In the genomic region with DNA sequence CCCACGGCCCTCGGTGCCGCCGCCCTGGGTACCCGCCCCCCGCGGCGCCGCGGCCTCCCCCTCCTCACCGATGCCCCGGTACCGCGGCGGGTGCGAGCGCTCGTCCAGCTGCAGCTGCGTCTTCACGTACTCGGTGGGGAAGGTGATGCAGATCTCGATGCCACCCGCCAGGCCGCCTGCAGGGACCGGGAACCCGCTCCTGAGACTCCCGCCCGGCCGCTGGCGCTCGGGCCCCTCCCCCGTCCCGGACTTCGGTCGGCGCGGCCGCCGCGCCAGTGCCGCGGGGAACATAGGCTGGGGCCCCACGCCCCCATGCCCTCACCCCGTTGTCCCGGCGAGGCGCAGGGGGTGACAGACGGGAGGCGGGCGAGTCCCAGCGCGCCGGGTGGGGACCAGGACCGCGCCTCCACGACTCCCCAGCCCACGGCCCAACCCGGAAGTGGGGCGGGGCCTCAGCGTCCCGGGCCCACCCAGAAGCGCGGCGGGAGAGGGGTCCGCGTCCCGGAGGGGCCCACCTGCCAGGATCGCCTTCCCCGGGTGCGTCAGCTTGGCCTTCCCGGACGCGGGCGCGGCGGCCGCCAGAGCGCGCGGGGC, we compare ENCODE assay signal across 8 cellular contexts. TPM values are rescaled to one million over a fixed set of nuclear protein-coding genes. Genes with fewer than 3 reads are reported as not detected.
DNase-seq lines count a peak whose midpoint lies in the region; ATAC-seq and TF ChIP-seq lines count a peak whose summit lies in the region.

No MANE protein-coding gene starts in this region.

- POLR2A ChIA-PET in WTC11 (lab: Charles Lee) = interaction anchor here (0.7 to 1.4 kb wide), 5 partner anchors 34 to 299 kb away, joined by 3 to 6 read pairs (median 4); a partner anchor contains a TSS

- no peak overlapping the region for H3K27ac ChIP-seq in mesodermal cell (ENCODE audit: low read depth, low read length, severe bottlenecking)
- peak overlapping the region; percentile 92 for H3K27ac ChIP-seq in suprapubic skin

- TF ChIP-seq EP300 in suprapubic skin (IDR thresholded peaks at IDR 0.05) = no peak

- H3K4me1 ChIP-seq in mesodermal cell (ENCODE audit: control insufficient read depth, insufficient read depth, low read length, poor library complexity, severe bottlenecking) = peaks cover 41% of the 10 kb centered on the region
- peaks cover 52% of the 10 kb centered on the region for H3K4me1 ChIP-seq in suprapubic skin

- peaks cover 11% of the 10 kb centered on the region for H3K4me1 Mint-ChIP-seq in Calu3 (ENCODE audit: low read depth, unreplicated experiment)
- H3K4me1 Mint-ChIP-seq in WTC11 = peaks cover 33% of the 10 kb centered on the region

- WGBS in mesodermal cell (ENCODE audit: insufficient coverage in 2 of 2), 2 experiments = 0 to 1% methylated on average over 59 to 75 of the region's 80 CpGs
- under 1% methylated on average over 47 of the region's 80 CpGs for WGBS in suprapubic skin

- intact Hi-C loops in Calu3 (cut with micrococcal nuclease; ENCODE audit: unreplicated experiment) = no loop called here

- DNase-seq in Calu3 (peak; percentile 64), WTC11 (ENCODE audit: low spot score) (peak; percentile 67), suprapubic skin (ENCODE audit: low spot score in 2 of 2) (no peak), DMS79 (lab: John Stamatoyannopoulos, UW) (no peak)
- DNase-seq in effector CD8-positive, alpha-beta T cell (lab: John Stamatoyannopoulos, UW) = peak; percentile 48

- H3K36me3 ChIP-seq in mesodermal cell (ENCODE audit: control insufficient read depth, insufficient read depth, low read length) = peaks cover 32% of the 10 kb centered on the region
- H3K36me3 ChIP-seq in suprapubic skin = no peaks in the 10 kb centered on the region

- H3K27ac Mint-ChIP-seq in Calu3 (ENCODE audit: unreplicated experiment) = no peak overlapping the region
- no peak overlapping the region for H3K27ac Mint-ChIP-seq in WTC11

- CTCF ChIA-PET in Calu3 (lab: Charles Lee) (interaction anchor here (0.5 to 1.8 kb wide), 7 partner anchors 9 to 452 kb away, joined by 3 to 7 read pairs (median 5); a partner anchor contains a TSS), WTC11 (lab: Charles Lee) (interaction anchor here (0.7 to 2.9 kb wide), 33 partner anchors 10 to 452 kb away, joined by 3 to 26 read pairs (median 4); a partner anchor contains a TSS)

- no TSS peak for BruUV-seq in Calu3 (replicated peaks; lab: Mats Ljungman, UMichigan)

- H3K27me3 ChIP-seq in suprapubic skin = no peaks in the 10 kb centered on the region

- peaks cover 52% of the 10 kb centered on the region for H3K36me3 Mint-ChIP-seq in Calu3 (ENCODE audit: insufficient read depth, unreplicated experiment)
- H3K36me3 Mint-ChIP-seq in WTC11 = no peaks in the 10 kb centered on the region; the same call in 1 of the 2 replicates

- H3K9me3 Mint-ChIP-seq in Calu3 (ENCODE audit: low read depth, unreplicated experiment) = no peaks in the 10 kb centered on the region
- no peaks in the 10 kb centered on the region for H3K9me3 Mint-ChIP-seq in WTC11

- H3K4me3 Mint-ChIP-seq in Calu3 (ENCODE audit: low read depth, unreplicated experiment) = peak overlapping the region; percentile 76
- H3K4me3 Mint-ChIP-seq in WTC11 = peak overlapping the region; percentile 74

- no peaks in the 10 kb centered on the region for H3K9me3 ChIP-seq in mesodermal cell (ENCODE audit: control insufficient read depth, low read length)
- no peaks in the 10 kb centered on the region for H3K9me3 ChIP-seq in suprapubic skin

- ATAC-seq in GM19463 (IDR thresholded peaks at IDR 0.05; ENCODE audit: unreplicated experiment) (peak; percentile 28), HG03565 (IDR thresholded peaks at IDR 0.05; ENCODE audit: unreplicated experiment) (peak; percentile 21), WTC11 (no peak; the same call in 1 of the 2 replicates)

- TF ChIP-seq POLR2A in suprapubic skin (IDR thresholded peaks at IDR 0.05) = no peak

- H3K4me3 ChIP-seq in mesodermal cell (ENCODE audit: extremely low read depth, insufficient read depth, low read length, poor library complexity, severe bottlenecking) = peak overlapping the region; percentile 79
- peak overlapping the region; percentile 94 for H3K4me3 ChIP-seq in suprapubic skin

- TF ChIP-seq CTCF in Calu3 (IDR thresholded peaks at IDR 0.05; ENCODE audit: unreplicated experiment) = no peak
- TF ChIP-seq CTCF in WTC11 (IDR thresholded peaks at IDR 0.05) = no peak
- TF ChIP-seq CTCF in suprapubic skin (IDR thresholded peaks at IDR 0.05) = peak in 1 of 2 donors; percentile 21

- H3K27me3 Mint-ChIP-seq in Calu3 (ENCODE audit: unreplicated experiment) (peaks cover 1% of the 10 kb centered on the region), WTC11 (ENCODE audit: low read depth) (no peaks in the 10 kb centered on the region; the same call in 1 of the 2 replicates)

TF ChIP-seq in WTC11, 78 proteins besides CTCF, POLR2A, EP300 and RAD21 (continues in another document):
- TF ChIP-seq ESRRA (CRISPR knock-in tag; IDR thresholded peaks at IDR 0.05; ENCODE audit: borderline replicate concordance) = 0 out of 2 replicates have a peak, but pooled peaks have one; percentile 22
- no peak for TF ChIP-seq CBFB (CRISPR knock-in tag; IDR thresholded peaks at IDR 0.05; ENCODE audit: low read depth)
- TF ChIP-seq GABPB1 (CRISPR knock-in tag; IDR thresholded peaks at IDR 0.05) = peak; percentile 17; the same call in 1 of the 2 replicates
- TF ChIP-seq, protein P1, sequence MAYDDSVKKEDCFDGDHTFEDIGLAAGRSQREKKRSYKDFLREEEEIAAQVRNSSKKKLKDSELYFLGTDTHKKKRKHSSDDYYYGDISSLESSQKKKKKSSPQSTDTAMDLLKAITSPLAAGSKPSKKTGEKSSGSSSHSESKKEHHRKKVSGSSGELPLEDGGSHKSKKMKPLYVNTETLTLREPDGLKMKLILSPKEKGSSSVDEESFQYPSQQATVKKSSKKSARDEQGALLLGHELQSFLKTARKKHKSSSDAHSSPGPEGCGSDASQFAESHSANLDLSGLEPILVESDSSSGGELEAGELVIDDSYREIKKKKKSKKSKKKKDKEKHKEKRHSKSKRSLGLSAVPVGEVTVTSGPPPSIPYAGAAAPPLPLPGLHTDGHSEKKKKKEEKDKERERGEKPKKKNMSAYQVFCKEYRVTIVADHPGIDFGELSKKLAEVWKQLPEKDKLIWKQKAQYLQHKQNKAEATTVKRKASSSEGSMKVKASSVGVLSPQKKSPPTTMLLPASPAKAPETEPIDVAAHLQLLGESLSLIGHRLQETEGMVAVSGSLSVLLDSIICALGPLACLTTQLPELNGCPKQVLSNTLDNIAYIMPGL (CRISPR knock-in tag; IDR thresholded peaks at IDR 0.05) = no peak
- TF ChIP-seq, protein P2, sequence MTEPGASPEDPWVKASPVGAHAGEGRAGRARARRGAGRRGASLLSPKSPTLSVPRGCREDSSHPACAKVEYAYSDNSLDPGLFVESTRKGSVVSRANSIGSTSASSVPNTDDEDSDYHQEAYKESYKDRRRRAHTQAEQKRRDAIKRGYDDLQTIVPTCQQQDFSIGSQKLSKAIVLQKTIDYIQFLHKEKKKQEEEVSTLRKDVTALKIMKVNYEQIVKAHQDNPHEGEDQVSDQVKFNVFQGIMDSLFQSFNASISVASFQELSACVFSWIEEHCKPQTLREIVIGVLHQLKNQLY (CRISPR knock-in tag; IDR thresholded peaks at IDR 0.05) = peak; percentile 37; the same call in 1 of the 2 replicates
- TF ChIP-seq, protein P3, sequence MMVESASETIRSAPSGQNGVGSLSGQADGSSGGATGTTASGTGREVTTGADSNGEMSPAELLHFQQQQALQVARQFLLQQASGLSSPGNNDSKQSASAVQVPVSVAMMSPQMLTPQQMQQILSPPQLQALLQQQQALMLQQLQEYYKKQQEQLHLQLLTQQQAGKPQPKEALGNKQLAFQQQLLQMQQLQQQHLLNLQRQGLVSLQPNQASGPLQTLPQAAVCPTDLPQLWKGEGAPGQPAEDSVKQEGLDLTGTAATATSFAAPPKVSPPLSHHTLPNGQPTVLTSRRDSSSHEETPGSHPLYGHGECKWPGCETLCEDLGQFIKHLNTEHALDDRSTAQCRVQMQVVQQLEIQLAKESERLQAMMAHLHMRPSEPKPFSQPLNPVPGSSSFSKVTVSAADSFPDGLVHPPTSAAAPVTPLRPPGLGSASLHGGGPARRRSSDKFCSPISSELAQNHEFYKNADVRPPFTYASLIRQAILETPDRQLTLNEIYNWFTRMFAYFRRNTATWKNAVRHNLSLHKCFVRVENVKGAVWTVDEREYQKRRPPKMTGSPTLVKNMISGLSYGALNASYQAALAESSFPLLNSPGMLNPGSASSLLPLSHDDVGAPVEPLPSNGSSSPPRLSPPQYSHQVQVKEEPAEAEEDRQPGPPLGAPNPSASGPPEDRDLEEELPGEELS (CRISPR knock-in tag; IDR thresholded peaks at IDR 0.05) = peak; percentile 68

RNA-seq across cellular contexts. Expression of a gene that starts 0.4 kb away (rescaled TPM):
- 118 and 120 TPM in 2 replicates for total RNA-seq in Calu3 (2022)
- total RNA-seq in WTC11 (2021) = 201 to 213 TPM (median 204 TPM) in 3 replicates
- 117 TPM for polyA plus RNA-seq in mesodermal cell (2013, experiment 1 of 2)
- polyA plus RNA-seq in mesodermal cell (2013, experiment 2 of 2) = 99.8 TPM
- total RNA-seq in suprapubic skin = 10 to 100 TPM; 35.6 to 71.0 (median 57.8) TPM

RNA-seq across cellular contexts. Expression of a gene that starts 28.1 kb away (rescaled TPM):
- total RNA-seq in Calu3 (2022) (not detected in 2 replicates), WTC11 (2021) (0.44 to 0.68 TPM in 2 of 3 replicates, not detected in the other), suprapubic skin (not detected)
- polyA plus RNA-seq in mesodermal cell (2013, experiment 1 of 2) = not detected
- not detected for polyA plus RNA-seq in mesodermal cell (2013, experiment 2 of 2)

RNA-seq across cellular contexts. Expression of a gene that starts 33.7 kb away (rescaled TPM):
- total RNA-seq in Calu3 (2022) = 15.9 and 16.8 TPM in 2 replicates
- 18.0 to 19.3 TPM (median 18.3 TPM) in 3 replicates for total RNA-seq in WTC11 (2021)
- polyA plus RNA-seq in mesodermal cell (2013, experiment 1 of 2) = 15.2 TPM
- polyA plus RNA-seq in mesodermal cell (2013, experiment 2 of 2) = 13.8 TPM
- 10 to 100 TPM; 22.4 to 26.0 (median 24.0) TPM for total RNA-seq in suprapubic skin

RNA-seq across cellular contexts. Expression of a gene that starts 47.1 kb away (rescaled TPM):
- not detected in 2 replicates for total RNA-seq in Calu3 (2022)
- total RNA-seq in WTC11 (2021) = not detected in 3 replicates
- not detected for polyA plus RNA-seq in mesodermal cell (2013, experiment 1 of 2)
- not detected for polyA plus RNA-seq in mesodermal cell (2013, experiment 2 of 2)
- total RNA-seq in suprapubic skin = not detected

RNA-seq across cellular contexts. Expression of a gene that starts 56.0 kb away (rescaled TPM):
- total RNA-seq in Calu3 (2022) (76.4 and 81.8 TPM in 2 replicates), WTC11 (2021) (56.8 to 64.2 TPM (median 60.3 TPM) in 3 replicates), suprapubic skin (100 to 1,000 TPM; 115 to 172 (median 130) TPM)
- polyA plus RNA-seq in mesodermal cell (2013, experiment 1 of 2) = 33.5 TPM
- polyA plus RNA-seq in mesodermal cell (2013, experiment 2 of 2) = 27.7 TPM

Comparison
In these comparisons a context has a peak if more than half of its experiments do, and no peak if none do; other contexts are left out.
1. DNase-seq: peak in Calu3 (single experiment), WTC11 (single experiment) and effector CD8-positive, alpha-beta T cell (single experiment); none in suprapubic skin (0 of 2) and DMS79 (single experiment).